Comparison of ENCODE assay signal across 1 cellular context in genomic region chr2:102226612-102227351, GRCh38.
TF ChIP-seq lines count a peak whose summit lies in the region.

No MANE protein-coding gene starts in this region.

TF ChIP-seq in liver, 16 proteins besides CTCF, POLR2A, EP300 and RAD21 (continued from another document):
- TF ChIP-seq JUND (IDR thresholded peaks at IDR 0.05) = no peak
TF ChIP-seq in liver: peak in this region for 0.
